Comparison of ENCODE assay signal across 10 cellular contexts in the genomic region with DNA sequence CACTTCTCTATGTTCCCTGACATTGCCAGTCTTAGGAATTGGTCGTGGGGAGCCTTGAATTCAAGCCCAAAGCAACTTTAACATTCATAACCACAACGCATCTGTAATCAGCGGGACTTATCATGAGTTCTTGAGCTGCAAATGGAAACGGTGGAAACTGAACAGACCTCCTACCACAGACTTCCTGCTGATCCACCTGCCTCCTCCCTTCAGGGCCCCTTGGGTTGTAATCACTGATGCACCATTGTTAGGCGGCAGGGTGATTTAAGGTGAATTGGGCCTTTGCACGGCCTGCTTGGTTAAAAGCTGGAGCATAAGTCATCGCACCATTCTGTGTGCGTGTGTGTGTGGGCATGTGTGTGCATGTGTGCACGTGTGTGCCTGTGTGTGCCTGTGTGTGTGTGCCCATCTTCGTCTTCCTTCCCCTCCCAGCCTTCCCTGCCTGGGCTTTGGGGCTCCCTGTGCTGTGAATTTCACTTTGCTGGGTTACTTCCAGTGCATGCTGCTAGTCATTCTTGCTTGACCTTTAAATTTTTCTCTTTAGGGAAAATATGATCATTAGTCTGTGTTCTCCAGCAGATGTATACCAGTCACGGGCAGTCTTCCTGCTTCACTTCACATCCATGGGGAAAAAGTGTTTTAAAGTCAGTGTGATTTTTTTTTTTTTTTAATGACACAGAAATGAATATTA. TPM values are rescaled to one million over a fixed set of nuclear protein-coding genes. Genes with fewer than 3 reads are reported as not detected.
DNase-seq lines count a peak whose midpoint lies in the region; ATAC-seq, FAIRE-seq and TF ChIP-seq lines count a peak whose summit lies in the region.
"Had no signal": no experiment of that assay in that cellular context is flagged by ENCODE, and none has a peak within 500 bp of the region (broad histone marks: within the 10 kb centered on the region; RNA-seq: fewer than 3 reads in every experiment).

No MANE protein-coding gene starts in this region.

- peaks cover 82% of the 10 kb centered on the region for H3K4me1 Mint-ChIP-seq in activated T-cell treated with anti-CD3 and anti-CD28 coated beads, Interleukin-2, amount 50 U/mL, for 72 hours (ENCODE audit: low read depth)

- no peaks in the 10 kb centered on the region for H3K9me3 Mint-ChIP-seq in activated T-cell treated with anti-CD3 and anti-CD28 coated beads, Interleukin-2, amount 50 U/mL, for 72 hours

- TF ChIP-seq POLR2A in Peyer's patch (IDR thresholded peaks at IDR 0.05), result no peak

- H3K4me3 ChIP-seq in Peyer's patch, result no peak overlapping the region
- H3K4me3 ChIP-seq: gastroesophageal sphincter, neural progenitor cell had no signal

- no peak for TF ChIP-seq CTCF in Peyer's patch (IDR thresholded peaks at IDR 0.05)

- FAIRE-seq in GM19239 (lab: Jason Lieb, UNC), result peak; percentile 74

- no peaks in the 10 kb centered on the region for H3K27me3 Mint-ChIP-seq in activated T-cell treated with anti-CD3 and anti-CD28 coated beads, Interleukin-2, amount 50 U/mL, for 72 hours (ENCODE audit: low read depth)

- no peaks in the 10 kb centered on the region for H3K9me3 ChIP-seq in Peyer's patch
- H3K9me3 ChIP-seq: gastroesophageal sphincter had no signal

- H3K36me3 Mint-ChIP-seq in activated T-cell treated with anti-CD3 and anti-CD28 coated beads, Interleukin-2, amount 50 U/mL, for 72 hours (ENCODE audit: insufficient read depth in 2 of 2), result peaks cover 4 to 10% of the 10 kb centered on the region in 2 donors

- H3K27me3 ChIP-seq in Peyer's patch, result no peaks in the 10 kb centered on the region
- H3K27me3 ChIP-seq: gastroesophageal sphincter, neural progenitor cell had no signal

- intact Hi-C loops in sciatic nerve (cut with DNase I), result no loop called here

- peak overlapping the region; percentile 62 for H3K27ac Mint-ChIP-seq in activated T-cell treated with anti-CD3 and anti-CD28 coated beads, Interleukin-2, amount 50 U/mL, for 72 hours

- H3K27ac ChIP-seq in Peyer's patch, result peak overlapping the region in 1 of 4 donors; percentile 61
- H3K27ac ChIP-seq: gastroesophageal sphincter, neural progenitor cell had no signal

- H3K4me3 Mint-ChIP-seq in activated T-cell treated with anti-CD3 and anti-CD28 coated beads, Interleukin-2, amount 50 U/mL, for 72 hours, result peak overlapping the region; percentile 49 to 54
- H3K4me3 Mint-ChIP-seq: neural progenitor cell had no signal

- H3K36me3 ChIP-seq in Peyer's patch, result no peaks in the 10 kb centered on the region
- H3K36me3 ChIP-seq: gastroesophageal sphincter, neural progenitor cell had no signal

- peak; percentile 78 to 80 for ATAC-seq in activated T-cell treated with anti-CD3 and anti-CD28 coated beads, Interleukin-2, amount 50 U/mL, for 72 hours (replicated peaks in 1 of 2)
- ATAC-seq in sciatic nerve (peak; percentile 37), HG03432 (IDR thresholded peaks at IDR 0.05; ENCODE audit: unreplicated experiment) (no peak), HG02840 (IDR thresholded peaks at IDR 0.05; ENCODE audit: low FRiP score, unreplicated experiment) (no peak)
- ATAC-seq: gastroesophageal sphincter had no signal

- DNase-seq in GM19239 (ENCODE audit: insufficient read length, low spot score), result no peak
- peak in 2 of 3 donors; percentile 68 to 71 for DNase-seq in Peyer's patch
- DNase-seq in activated T-cell treated with anti-CD3 and anti-CD28 coated beads, Interleukin-2, amount 50 U/mL, for 72 hours, result peak; percentile 35 to 40
- DNase-seq in sciatic nerve (ENCODE audit: low spot score), result no peak
- DNase-seq in NK-92 (lab: John Stamatoyannopoulos, UW; ENCODE audit: unreplicated experiment), result no peak
- DNase-seq in NK-92 treated with Interleukin-12 subunit alpha and Interleukin-12 subunit beta, amount 100 ng/mL, for 24 hours (lab: John Stamatoyannopoulos, UW), result no peak

- peaks cover 0 to 46% (median 15%) of the 10 kb centered on the region in 4 donors for H3K4me1 ChIP-seq in Peyer's patch
- H3K4me1 ChIP-seq: neural progenitor cell had no signal

RNA-seq across cellular contexts. Expression of a gene that starts 29.0 kb away (rescaled TPM):
- 100 to 1,000 TPM in 1 of 4 donors, 10 to 100 TPM in 2, 1 to 10 TPM in 1; 9.9 to 119 (median 15.6) TPM for total RNA-seq in Peyer's patch
- 10 to 100 TPM; 47.2 to 57.7 TPM for total RNA-seq in activated T-cell treated with anti-CD3 and anti-CD28 coated beads, Interleukin-2, amount 50 U/mL, for 72 hours
- total RNA-seq in sciatic nerve, result 19.2 TPM

Comparison
In these comparisons a context has a peak if more than half of its experiments do, and no peak if none do; other contexts are left out.
1. DNase-seq: peak in Peyer's patch (2 of 3) and activated T-cell treated with anti-CD3 and anti-CD28 coated beads, Interleukin-2, amount 50 U/mL, for 72 hours (2 of 2); none in GM19239 (single experiment), sciatic nerve (single experiment), NK-92 (single experiment) and NK-92 treated with Interleukin-12 subunit alpha and Interleukin-12 subunit beta, amount 100 ng/mL, for 24 hours (single experiment).
2. ATAC-seq: peak in activated T-cell treated with anti-CD3 and anti-CD28 coated beads, Interleukin-2, amount 50 U/mL, for 72 hours (2 of 2) and sciatic nerve (single experiment); none in HG03432 (single experiment) and HG02840 (single experiment).